Comparison of ENCODE assay signal across 11 cellular contexts in the genomic region with DNA sequence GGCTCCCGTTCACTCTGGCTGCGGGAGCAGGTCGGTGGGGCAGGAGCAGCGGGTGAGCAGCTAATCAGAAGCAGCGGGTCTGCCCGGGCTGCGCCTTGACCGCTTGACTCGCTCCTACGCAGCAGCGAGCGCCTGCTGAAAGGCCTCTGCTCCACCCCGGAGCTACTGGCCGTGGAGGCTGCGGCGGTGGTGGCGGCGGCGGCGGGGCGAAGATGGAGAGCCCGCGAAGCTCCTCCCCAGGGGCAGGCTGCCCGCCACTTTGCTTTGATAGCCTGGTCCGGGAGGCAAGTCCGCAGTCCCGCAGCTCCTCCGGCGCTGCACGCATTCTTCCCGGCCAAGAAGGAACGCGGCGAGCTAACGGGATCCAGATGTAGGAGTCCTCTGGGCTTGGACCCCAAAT. TPM values are rescaled to one million over a fixed set of nuclear protein-coding genes. Genes with fewer than 3 reads are reported as not detected.
DNase-seq lines count a peak whose midpoint lies in the region; ATAC-seq and TF ChIP-seq lines count a peak whose summit lies in the region.
"Had no signal": no experiment of that assay in that cellular context is flagged by ENCODE, and none has a peak within 500 bp of the region (broad histone marks: within the 10 kb centered on the region; RNA-seq: fewer than 3 reads in every experiment).

No MANE protein-coding gene starts in this region.

- in situ Hi-C loops in GM23248 (cut with MboI), result no loop called here
- in situ Hi-C loops in gastrocnemius medialis (cut with MboI; ENCODE audit: low sequenced_read_pairs in 4 of 4), result no loop called here

- DNase-seq in GM23248, result peak; percentile 58
- DNase-seq in astrocyte of the hippocampus (ENCODE audit: low read depth, low spot score), result peak; percentile 49
- peak; percentile 54 for DNase-seq in hepatic stellate cell (ENCODE audit: low spot score)
- DNase-seq in gastrocnemius medialis, result no peak
- no peak for DNase-seq in CD14-positive monocyte (ENCODE audit: low spot score)
- DNase-seq in hippocampal formation (lab: John Stamatoyannopoulos, UW), result no peak
- no peak for DNase-seq in activated T-cell treated with anti-CD3 and anti-CD28 coated beads, Interleukin-2, amount 50 U/mL, for 4 hours
- no peak for DNase-seq in NCI-H2081 treated with DMSO at 0.1 percent for 48 hours (lab: John Stamatoyannopoulos, UW)
- DNase-seq: naive thymus-derived CD4-positive, alpha-beta T cell; NCI-H446 treated with DMSO at 0.1 percent for 48 hours had no signal

- no CpG with 5 or more reads among the region's 35 CpGs for WGBS in GM23248 (ENCODE audit: low coverage in 1 of 2, low lambda C conversion rate in 2 of 2, missing lambda C conversion rate in 2 of 2), 2 experiments

- peak overlapping the region; percentile 47 for H3K4me3 ChIP-seq in GM23248
- peak overlapping the region; percentile 5 to 26 (median 18) for H3K4me3 ChIP-seq in gastrocnemius medialis

- TF ChIP-seq CTCF in gastrocnemius medialis (IDR thresholded peaks at IDR 0.05 in 4 of 5, conservative IDR thresholded peaks at IDR 0.05 in 1 of 5) (no peak), CD14-positive monocyte (IDR thresholded peaks at IDR 0.05) (no peak)

- no peak overlapping the region for H3K9ac ChIP-seq in GM23248

- H3K4me1 Mint-ChIP-seq in CD14-positive monocyte, result no peaks in the 10 kb centered on the region
- peaks cover 2% of the 10 kb centered on the region for H3K4me1 Mint-ChIP-seq in activated T-cell treated with anti-CD3 and anti-CD28 coated beads, Interleukin-2, amount 50 U/mL, for 4 hours (ENCODE audit: low read depth)

- intact Hi-C loops in gastrocnemius medialis (cut with DNase I; ENCODE audit: low total_unique reads) (no loop called here), CD14-positive monocyte (cut with micrococcal nuclease) (no loop called here)

- peaks cover 7% of the 10 kb centered on the region for H3K4me1 ChIP-seq in GM23248 (ENCODE audit: insufficient read depth)
- H3K4me1 ChIP-seq in gastrocnemius medialis, result no peaks in the 10 kb centered on the region

- peaks cover 0 to 3% (median 0%) of the 10 kb centered on the region in 7 donors for H3K9me3 Mint-ChIP-seq in CD14-positive monocyte
- no peaks in the 10 kb centered on the region for H3K9me3 Mint-ChIP-seq in activated T-cell treated with anti-CD3 and anti-CD28 coated beads, Interleukin-2, amount 50 U/mL, for 4 hours
- H3K9me3 Mint-ChIP-seq: naive thymus-derived CD4-positive, alpha-beta T cell; T-helper 1 cell treated with Interleukin-12 subunit alpha and Interleukin-12 subunit beta and Interleukin-4 antibody, amounts not matched to agents 30 μg/mL and 1 μg/mL, for 36 hours had no signal

- H3K27me3 Mint-ChIP-seq in CD14-positive monocyte (ENCODE audit: low read depth in 3 of 3), result peaks cover 27 to 38% (median 38%) of the 10 kb centered on the region in 3 donors
- H3K27me3 Mint-ChIP-seq in activated T-cell treated with anti-CD3 and anti-CD28 coated beads, Interleukin-2, amount 50 U/mL, for 4 hours (ENCODE audit: low read depth), result peaks cover 14% of the 10 kb centered on the region

- H3K36me3 ChIP-seq in GM23248 (ENCODE audit: low read depth) (no peaks in the 10 kb centered on the region), gastrocnemius medialis (no peaks in the 10 kb centered on the region)

- H3K9me2 ChIP-seq in GM23248 (ENCODE audit: insufficient read depth), result no peaks in the 10 kb centered on the region

- ATAC-seq in gastrocnemius medialis, result no peak
- ATAC-seq in activated T-cell treated with anti-CD3 and anti-CD28 coated beads, Interleukin-2, amount 50 U/mL, for 4 hours, result no peak
- ATAC-seq: naive thymus-derived CD4-positive, alpha-beta T cell had no signal

- H3K79me2 ChIP-seq in GM23248 (ENCODE audit: insufficient read depth), result no peaks in the 10 kb centered on the region

- H3F3A ChIP-seq in GM23248 (ENCODE audit: insufficient read depth), result 0 out of 2 replicates have a peak, but pooled peaks cover 4% of the 10 kb centered on the region

- H3K27me3 ChIP-seq in GM23248 (replicated peaks; ENCODE audit: insufficient read depth) (no peaks in the 10 kb centered on the region), gastrocnemius medialis (peaks cover 0 to 5% (median 0%) of the 10 kb centered on the region in 3 donors)

- H3K9me3 ChIP-seq in GM23248 (ENCODE audit: low read depth), result no peaks in the 10 kb centered on the region
- H3K9me3 ChIP-seq in gastrocnemius medialis, result no peaks in the 10 kb centered on the region

- H3K27ac ChIP-seq in GM23248 (no peak overlapping the region), gastrocnemius medialis (no peak overlapping the region)

- no peak for TF ChIP-seq POLR2A in gastrocnemius medialis (IDR thresholded peaks at IDR 0.05)

- H4K20me1 ChIP-seq in GM23248 (ENCODE audit: insufficient read depth), result no peaks in the 10 kb centered on the region

- H3K36me3 Mint-ChIP-seq in CD14-positive monocyte, result no peaks in the 10 kb centered on the region
- no peaks in the 10 kb centered on the region for H3K36me3 Mint-ChIP-seq in activated T-cell treated with anti-CD3 and anti-CD28 coated beads, Interleukin-2, amount 50 U/mL, for 4 hours (ENCODE audit: insufficient read depth)
- H3K36me3 Mint-ChIP-seq: naive thymus-derived CD4-positive, alpha-beta T cell had no signal

- H3K4me3 Mint-ChIP-seq in CD14-positive monocyte, result no peak overlapping the region
- H3K4me3 Mint-ChIP-seq in activated T-cell treated with anti-CD3 and anti-CD28 coated beads, Interleukin-2, amount 50 U/mL, for 4 hours, result no peak overlapping the region
- H3K4me3 Mint-ChIP-seq: naive thymus-derived CD4-positive, alpha-beta T cell; T-helper 1 cell treated with Interleukin-12 subunit alpha and Interleukin-12 subunit beta and Interleukin-4 antibody, amounts not matched to agents 30 μg/mL and 1 μg/mL, for 36 hours had no signal

- peak overlapping the region; percentile 80 for H2AFZ ChIP-seq in GM23248

- H3K4me2 ChIP-seq in GM23248 (ENCODE audit: unreplicated experiment), result peak overlapping the region; percentile 35

- H3K27ac Mint-ChIP-seq in CD14-positive monocyte, result no peak overlapping the region
- H3K27ac Mint-ChIP-seq: naive thymus-derived CD4-positive, alpha-beta T cell; T-helper 1 cell treated with Interleukin-12 subunit alpha and Interleukin-12 subunit beta and Interleukin-4 antibody, amounts not matched to agents 30 μg/mL and 1 μg/mL, for 36 hours had no signal

RNA-seq across cellular contexts. Expression of a gene that starts 36.7 kb away (rescaled TPM):
- total RNA-seq in GM23248 (2014; rRNA removed; shearing (Covaris generic)), result 25.2 and 26.6 TPM in 2 replicates
- polyA plus RNA-seq in GM23248 (2016; fragmentation: Nextera tagmentation; extraction: Ambion mirVana), result 32.7 and 39.1 TPM in 2 replicates
- 1 to 10 TPM; 2.5 to 9.6 (median 7.6) TPM for total RNA-seq in gastrocnemius medialis
- polyA plus RNA-seq in CD14-positive monocyte, result 10 to 100 TPM in 1 of 2 donors, 1 to 10 TPM in 1; 8.8 to 11.6 TPM
- total RNA-seq in activated T-cell treated with anti-CD3 and anti-CD28 coated beads, Interleukin-2, amount 50 U/mL, for 4 hours, result 10 to 100 TPM; 14.1 to 16.0 (median 14.9) TPM

Comparison
In these comparisons a context has a peak if more than half of its experiments do, and no peak if none do; other contexts are left out.
1. DNase-seq: peak in GM23248 (single experiment), astrocyte of the hippocampus (single experiment) and hepatic stellate cell (single experiment); none in gastrocnemius medialis (0 of 2), CD14-positive monocyte (single experiment), hippocampal formation (0 of 2), activated T-cell treated with anti-CD3 and anti-CD28 coated beads, Interleukin-2, amount 50 U/mL, for 4 hours (single experiment) and NCI-H2081 treated with DMSO at 0.1 percent for 48 hours (single experiment).